ENCODE assay signal across 2 cellular contexts in the genomic region with DNA sequence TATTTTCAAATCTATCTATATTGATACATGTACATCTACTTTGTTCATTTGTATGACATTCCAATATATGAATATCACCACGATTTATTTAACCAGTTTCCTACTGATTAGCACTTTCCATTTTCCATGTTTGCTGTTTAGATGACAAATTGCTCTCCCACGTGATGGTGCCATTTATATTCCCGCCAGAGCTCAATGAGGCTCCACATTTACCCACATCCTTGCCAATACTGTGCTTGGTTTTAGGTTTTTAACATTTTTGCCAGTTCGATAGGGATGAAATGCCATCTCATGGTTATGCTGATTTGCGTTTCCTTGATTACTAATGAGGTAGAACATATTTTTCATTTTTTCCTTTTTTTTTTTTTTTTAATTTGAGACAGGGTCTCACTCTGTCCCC.
A peak's percentile ranks its signal among the peaks of the same experiment; 100 is the strongest.
TF ChIP-seq lines count a peak whose summit lies in the region.

No MANE protein-coding gene starts in this region.

TF ChIP-seq in GM23338, 12 proteins besides CTCF, POLR2A, EP300 and RAD21 (continues in another document):
- TF ChIP-seq NANOG (IDR thresholded peaks at IDR 0.05; ENCODE audit: borderline replicate concordance) = no peak
- TF ChIP-seq JUNB (IDR thresholded peaks at IDR 0.05; ENCODE audit: unreplicated experiment) = no peak
- no peak for TF ChIP-seq POLR2AphosphoS5 (IDR thresholded peaks at IDR 0.05; ENCODE audit: low read depth)
- no peak for TF ChIP-seq REST (IDR thresholded peaks at IDR 0.05; ENCODE audit: unreplicated experiment)
- no peak for TF ChIP-seq ZNF331 (CRISPR knock-in tag; IDR thresholded peaks at IDR 0.05; ENCODE audit: low read depth)
- TF ChIP-seq ETS1 (IDR thresholded peaks at IDR 0.05) = no peak
- no peak for TF ChIP-seq EZH2phosphoT487 (IDR thresholded peaks at IDR 0.05; ENCODE audit: unreplicated experiment)
- no peak for TF ChIP-seq EZH2 (IDR thresholded peaks at IDR 0.05; ENCODE audit: low read depth, unreplicated experiment)
- no peak for TF ChIP-seq ZNF114 (CRISPR knock-in tag; IDR thresholded peaks at IDR 0.05)
- TF ChIP-seq ZNF462 (CRISPR knock-in tag; IDR thresholded peaks at IDR 0.05) = no peak

TF ChIP-seq in H1, 55 proteins besides CTCF, POLR2A, EP300 and RAD21:
- TF ChIP-seq MAX (IDR thresholded peaks at IDR 0.05) (peak; percentile 52; the same call in 1 of the 2 replicates), SAP30 (IDR thresholded peaks at IDR 0.05; ENCODE audit: insufficient read depth, insufficient replicate concordance, low read length) (no peak), TBP (IDR thresholded peaks at IDR 0.05; ENCODE audit: low read depth, low read length) (no peak)
- TF ChIP-seq, protein P1, sequence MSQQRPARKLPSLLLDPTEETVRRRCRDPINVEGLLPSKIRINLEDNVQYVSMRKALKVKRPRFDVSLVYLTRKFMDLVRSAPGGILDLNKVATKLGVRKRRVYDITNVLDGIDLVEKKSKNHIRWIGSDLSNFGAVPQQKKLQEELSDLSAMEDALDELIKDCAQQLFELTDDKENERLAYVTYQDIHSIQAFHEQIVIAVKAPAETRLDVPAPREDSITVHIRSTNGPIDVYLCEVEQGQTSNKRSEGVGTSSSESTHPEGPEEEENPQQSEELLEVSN (IDR thresholded peaks at IDR 0.05) = peak; percentile 84
TF ChIP-seq in H1: peak in this region for 2.
